In the genomic region with DNA sequence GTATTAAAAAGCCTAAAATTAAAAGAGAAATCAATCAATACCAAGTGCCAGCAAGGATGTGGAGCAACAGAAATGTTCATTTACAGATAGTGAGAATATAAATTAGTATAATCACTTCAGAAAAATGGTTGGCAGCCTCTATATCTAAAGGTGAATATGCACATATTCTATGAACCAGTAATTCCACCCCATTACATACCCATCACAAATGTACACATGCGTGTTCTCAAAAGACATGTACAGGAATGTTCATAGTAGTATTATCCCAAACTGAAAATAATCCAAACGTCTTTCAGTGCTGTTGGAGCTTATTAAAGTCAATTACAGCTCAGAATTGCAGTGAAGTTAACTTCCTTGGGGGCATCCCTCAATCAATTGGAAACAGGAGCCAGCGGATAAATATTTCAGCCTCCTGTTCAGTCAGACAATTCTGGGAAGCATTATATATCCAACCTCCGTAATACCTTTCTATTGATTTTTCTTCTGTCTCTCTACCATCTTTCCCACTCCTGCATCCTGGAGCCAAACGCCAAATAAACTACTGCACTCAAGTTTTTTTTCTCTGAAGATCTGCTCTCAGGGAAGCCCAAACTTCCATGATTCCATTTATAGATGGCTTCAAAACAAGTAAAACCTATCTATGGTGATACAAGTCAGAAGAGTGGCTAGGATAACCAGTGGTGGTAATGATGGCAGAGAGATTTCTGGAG, we compare ENCODE assay signal across 1 cellular context.
TF ChIP-seq lines count a peak whose summit lies in the region.

No MANE protein-coding gene starts in this region.

TF ChIP-seq in WTC11, 78 proteins besides CTCF, POLR2A, EP300 and RAD21 (continued from another document):
- TF ChIP-seq ZNF425 (CRISPR knock-in tag; conservative IDR thresholded peaks at IDR 0.05), result peak; percentile 39; the same call in 1 of the 2 replicates
TF ChIP-seq in WTC11: peak in this region for 5.
